Comparison of ENCODE assay signal across 9 cellular contexts in genomic region chr7:64174328-64174727, GRCh38. TPM values are rescaled to one million over a fixed set of nuclear protein-coding genes. Genes with fewer than 3 reads are reported as not detected.
"Had no signal": no experiment of that assay in that cellular context is flagged by ENCODE, and none has a peak within 500 bp of the region (broad histone marks: within the 10 kb centered on the region; RNA-seq: fewer than 3 reads in every experiment).

No MANE protein-coding gene starts in this region.

- DNase-seq: GDM1, GF-D8 had no signal

- FAIRE-seq: G401.6, GM12878, GM12891, GM12892, GM18507, GM19239 had no signal

- H3K4me3 ChIP-seq: GM12878 had no signal

- ATAC-seq: GM12878 had no signal

RNA-seq across cellular contexts. Expression of gene ZNF735, which starts 32.7 kb away (rescaled TPM):
- total RNA-seq: G401, GM12878 had no signal

RNA-seq across cellular contexts. Expression of gene ZNF679, which starts 53.9 kb away (rescaled TPM):
- total RNA-seq: G401, GM12878 had no signal
